8 cellular contexts compared by ENCODE assay signal in genomic region chr2:223041527-223042109, GRCh38. TPM values are rescaled to one million over a fixed set of nuclear protein-coding genes. Genes with fewer than 3 reads are reported as not detected.
DNase-seq lines count a peak whose midpoint lies in the region; ATAC-seq and TF ChIP-seq lines count a peak whose summit lies in the region.

No MANE protein-coding gene starts in this region.

- CTCF ChIA-PET in Caco-2 (lab: Charles Lee), result no interaction called here

- H3K27me3 Mint-ChIP-seq in Caco-2 (ENCODE audit: insufficient read depth, unreplicated experiment) (no peaks in the 10 kb centered on the region), nephron (ENCODE audit: low read depth) (no peaks in the 10 kb centered on the region)
- peaks cover 2% of the 10 kb centered on the region for H3K27me3 Mint-ChIP-seq in activated T-cell treated with anti-CD3 and anti-CD28 coated beads, Interleukin-2, amount 50 U/mL, for 4 hours (ENCODE audit: low read depth)

- H3K4me1 ChIP-seq in Caco-2, result peaks cover 13% of the 10 kb centered on the region; the same call in 1 of the 2 replicates

- H3K4me1 Mint-ChIP-seq in Caco-2 (ENCODE audit: low read depth, unreplicated experiment) (peaks cover 39% of the 10 kb centered on the region), nephron (peaks cover 7% of the 10 kb centered on the region)
- peaks cover 1% of the 10 kb centered on the region for H3K4me1 Mint-ChIP-seq in activated T-cell treated with anti-CD3 and anti-CD28 coated beads, Interleukin-2, amount 50 U/mL, for 4 hours (ENCODE audit: low read depth)

- POLR2A ChIA-PET in Caco-2 (lab: Charles Lee), result no interaction called here

- no peaks in the 10 kb centered on the region for H3K36me3 ChIP-seq in Caco-2 (ENCODE audit: control insufficient read depth, insufficient read depth, low read length)

- intact Hi-C loops in Caco-2 (cut with micrococcal nuclease; ENCODE audit: unreplicated experiment), result no loop called here

- no TSS peak for BruUV-seq in Caco-2 (replicated peaks; lab: Mats Ljungman, UMichigan)

- H3K4me3 Mint-ChIP-seq in Caco-2 (ENCODE audit: unreplicated experiment), result peak overlapping the region; percentile 19
- no peak overlapping the region for H3K4me3 Mint-ChIP-seq in nephron
- H3K4me3 Mint-ChIP-seq in activated T-cell treated with anti-CD3 and anti-CD28 coated beads, Interleukin-2, amount 50 U/mL, for 4 hours, result no peak overlapping the region

- H3K27me3 ChIP-seq in Caco-2 (replicated peaks; ENCODE audit: control insufficient read depth, insufficient read depth, low read length), result no peaks in the 10 kb centered on the region

- no peaks in the 10 kb centered on the region for H3K9me3 ChIP-seq in Caco-2

- no peaks in the 10 kb centered on the region for H3K36me3 Mint-ChIP-seq in Caco-2 (ENCODE audit: insufficient read depth, unreplicated experiment)
- H3K36me3 Mint-ChIP-seq in nephron (ENCODE audit: low read depth), result no peaks in the 10 kb centered on the region
- H3K36me3 Mint-ChIP-seq in activated T-cell treated with anti-CD3 and anti-CD28 coated beads, Interleukin-2, amount 50 U/mL, for 4 hours (ENCODE audit: insufficient read depth), result no peaks in the 10 kb centered on the region

- H3K4me3 ChIP-seq in Caco-2 (ENCODE audit: low read depth, low read length), result no peak overlapping the region

- TF ChIP-seq CTCF in Caco-2 (IDR thresholded peaks at IDR 0.05; ENCODE audit: insufficient read depth in 1 of 2, low read depth in 1 of 2, low read length in 1 of 2, severe bottlenecking in 1 of 2, unreplicated experiment in 1 of 2), result no peak
- TF ChIP-seq CTCF in nephron (IDR thresholded peaks at IDR 0.05; ENCODE audit: unreplicated experiment in 3 of 3), result no peak

- H3K9me3 Mint-ChIP-seq in Caco-2 (ENCODE audit: unreplicated experiment), result peaks cover 12% of the 10 kb centered on the region
- peaks cover 2% of the 10 kb centered on the region for H3K9me3 Mint-ChIP-seq in nephron
- H3K9me3 Mint-ChIP-seq in activated T-cell treated with anti-CD3 and anti-CD28 coated beads, Interleukin-2, amount 50 U/mL, for 4 hours, result no peaks in the 10 kb centered on the region

- ATAC-seq in activated T-cell treated with anti-CD3 and anti-CD28 coated beads, Interleukin-2, amount 50 U/mL, for 4 hours, result no peak
- no peak for ATAC-seq in GM21723 (IDR thresholded peaks at IDR 0.05; ENCODE audit: unreplicated experiment)

- DNase-seq in Caco-2 (peak; percentile 45 to 74), NCI-H1092 (lab: John Stamatoyannopoulos, UW) (peak; percentile 10), dedifferentiated amniotic fluid mesenchymal stem cell (ENCODE audit: extremely low spot score) (peak; percentile 96), NCI-H1436 (lab: John Stamatoyannopoulos, UW) (no peak)
- DNase-seq in activated T-cell treated with anti-CD3 and anti-CD28 coated beads, Interleukin-2, amount 50 U/mL, for 4 hours, result no peak
- no peak for DNase-seq in activated CD4-positive, alpha-beta T cell treated with anti-CD3 and anti-CD28 coated beads, Interleukin-2, amount 50 U/mL, for 48 hours

- H3K27ac Mint-ChIP-seq in Caco-2 (ENCODE audit: unreplicated experiment) (peak overlapping the region; percentile 62), nephron (peak overlapping the region in 2 of 3 experiments; percentile 0 to 9)

RNA-seq across cellular contexts. Expression of gene KCNE4, which starts 10.4 kb away (rescaled TPM):
- total RNA-seq in Caco-2 (2022), result not detected in 2 replicates
- not detected for total RNA-seq in activated T-cell treated with anti-CD3 and anti-CD28 coated beads, Interleukin-2, amount 50 U/mL, for 4 hours

Comparison
In these comparisons a context has a peak if more than half of its experiments do, and no peak if none do; other contexts are left out.
1. DNase-seq: peak in Caco-2 (2 of 2), NCI-H1092 (single experiment) and dedifferentiated amniotic fluid mesenchymal stem cell (single experiment); none in NCI-H1436 (single experiment), activated T-cell treated with anti-CD3 and anti-CD28 coated beads, Interleukin-2, amount 50 U/mL, for 4 hours (single experiment) and activated CD4-positive, alpha-beta T cell treated with anti-CD3 and anti-CD28 coated beads, Interleukin-2, amount 50 U/mL, for 48 hours (0 of 2).